ENCODE assay signal across 8 cellular contexts in the genomic region with DNA sequence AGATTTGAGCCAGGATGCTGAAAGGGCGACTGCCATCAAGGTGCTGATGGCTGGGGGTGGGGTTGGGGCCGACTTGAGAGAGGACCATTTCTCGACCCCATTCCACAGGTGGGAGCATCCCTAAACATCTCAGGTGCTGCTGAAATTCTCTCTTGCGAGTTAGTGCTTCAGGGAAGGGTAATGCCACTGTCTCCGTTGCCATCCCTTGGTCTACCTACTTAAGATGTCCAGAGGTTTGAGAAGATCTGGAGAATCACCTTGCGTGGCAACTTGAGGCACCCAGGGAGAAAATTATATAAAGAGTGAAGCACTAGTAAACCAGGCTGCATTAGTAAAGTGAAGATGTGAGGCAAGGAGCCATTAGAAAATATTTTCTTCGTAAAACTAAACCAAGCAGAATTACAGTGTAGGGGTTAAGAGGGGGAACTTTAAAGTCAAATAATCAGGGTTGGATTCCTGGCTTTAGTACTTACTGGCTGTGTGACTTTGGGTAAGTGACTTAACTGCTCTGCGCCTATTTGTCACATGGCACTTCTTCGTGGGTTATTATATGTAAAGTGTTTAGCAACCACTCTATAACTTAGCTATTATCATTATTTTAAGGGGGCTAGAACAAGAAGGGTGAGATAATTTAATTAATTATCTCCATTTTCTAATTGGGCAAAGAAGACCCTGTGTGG. TPM values are rescaled to one million over a fixed set of nuclear protein-coding genes. Genes with fewer than 3 reads are reported as not detected.
DNase-seq lines count a peak whose midpoint lies in the region; ATAC-seq lines count a peak whose summit lies in the region.

No MANE protein-coding gene starts in this region.

- intact Hi-C loops in activated CD4-positive, alpha-beta memory T cell treated with anti-CD3 and anti-CD28 coated beads for 36 hours (cut with micrococcal nuclease), result loop anchor here (5.0 kb wide), 2 partner anchors 373 to 1228 kb away; a partner anchor contains a TSS

- peaks cover 22% of the 10 kb centered on the region for H3K36me3 Mint-ChIP-seq in activated CD4-positive, alpha-beta memory T cell treated with anti-CD3 and anti-CD28 coated beads for 36 hours
- peaks cover 39% of the 10 kb centered on the region for H3K36me3 Mint-ChIP-seq in stimulated activated effector memory CD8-positive, alpha-beta T cell treated with anti-CD3 and anti-CD28 coated beads, Interleukin-12 subunit alpha, Interleukin-12 subunit beta, amount 100 ng/mL, for 72 hours

- no peak for ATAC-seq in stimulated activated effector memory CD8-positive, alpha-beta T cell treated with anti-CD3 and anti-CD28 coated beads, Interleukin-12 subunit alpha, Interleukin-12 subunit beta, amount 100 ng/mL, for 72 hours
- no peak for ATAC-seq in GM18498 (IDR thresholded peaks at IDR 0.05; ENCODE audit: unreplicated experiment)
- no peak for ATAC-seq in GM21528 (IDR thresholded peaks at IDR 0.05; ENCODE audit: low FRiP score, unreplicated experiment)

- no peaks in the 10 kb centered on the region for H3K9me3 ChIP-seq in HAP-1

- no peaks in the 10 kb centered on the region for H3K4me1 ChIP-seq in HAP-1

- POLR2A ChIA-PET in activated CD4-positive, alpha-beta memory T cell treated with anti-CD3 and anti-CD28 coated beads for 36 hours (lab: Charles Lee), result no interaction called here

- DNase-seq in HAP-1 (ENCODE audit: low spot score in 2 of 2) (no peak), SK-N-DZ (ENCODE audit: low spot score) (no peak), foreskin melanocyte (no peak)
- DNase-seq in activated CD4-positive, alpha-beta memory T cell treated with anti-CD3 and anti-CD28 coated beads for 36 hours, result no peak
- no peak for DNase-seq in stimulated activated effector memory CD8-positive, alpha-beta T cell treated with anti-CD3 and anti-CD28 coated beads, Interleukin-12 subunit alpha, Interleukin-12 subunit beta, amount 100 ng/mL, for 72 hours (ENCODE audit: low spot score in 2 of 2)

- H3K4me3 ChIP-seq in HAP-1 (0 out of 2 replicates have a peak overlapping the region, but pooled peaks have one; percentile 6), iPS-11a (ENCODE audit: low read depth, low read length) (peak overlapping the region; percentile 62)

- H3K36me3 ChIP-seq in HAP-1 (replicated peaks), result no peaks in the 10 kb centered on the region

- in situ Hi-C loops in HAP-1 (cut with MboI; ENCODE audit: low sequenced_read_pairs), result no loop called here

- H3K27me3 Mint-ChIP-seq in activated CD4-positive, alpha-beta memory T cell treated with anti-CD3 and anti-CD28 coated beads for 36 hours, result no peaks in the 10 kb centered on the region

- peaks cover 68% of the 10 kb centered on the region for H3K4me1 Mint-ChIP-seq in activated CD4-positive, alpha-beta memory T cell treated with anti-CD3 and anti-CD28 coated beads for 36 hours (ENCODE audit: low read depth)
- peaks cover 76% of the 10 kb centered on the region for H3K4me1 Mint-ChIP-seq in stimulated activated effector memory CD8-positive, alpha-beta T cell treated with anti-CD3 and anti-CD28 coated beads, Interleukin-12 subunit alpha, Interleukin-12 subunit beta, amount 100 ng/mL, for 72 hours

- H3K4me3 Mint-ChIP-seq in activated CD4-positive, alpha-beta memory T cell treated with anti-CD3 and anti-CD28 coated beads for 36 hours, result peak overlapping the region; percentile 80
- H3K4me3 Mint-ChIP-seq in stimulated activated effector memory CD8-positive, alpha-beta T cell treated with anti-CD3 and anti-CD28 coated beads, Interleukin-12 subunit alpha, Interleukin-12 subunit beta, amount 100 ng/mL, for 72 hours, result peak overlapping the region; percentile 97

- peaks cover 12% of the 10 kb centered on the region for H3K9me3 Mint-ChIP-seq in activated CD4-positive, alpha-beta memory T cell treated with anti-CD3 and anti-CD28 coated beads for 36 hours
- H3K9me3 Mint-ChIP-seq in stimulated activated effector memory CD8-positive, alpha-beta T cell treated with anti-CD3 and anti-CD28 coated beads, Interleukin-12 subunit alpha, Interleukin-12 subunit beta, amount 100 ng/mL, for 72 hours, result peaks cover 5% of the 10 kb centered on the region

- peaks cover 86% of the 10 kb centered on the region for H3K27me3 ChIP-seq in HAP-1 (ENCODE audit: low read depth)

- H3K27ac Mint-ChIP-seq in activated CD4-positive, alpha-beta memory T cell treated with anti-CD3 and anti-CD28 coated beads for 36 hours, result peak overlapping the region; percentile 96
- peak overlapping the region; percentile 97 for H3K27ac Mint-ChIP-seq in stimulated activated effector memory CD8-positive, alpha-beta T cell treated with anti-CD3 and anti-CD28 coated beads, Interleukin-12 subunit alpha, Interleukin-12 subunit beta, amount 100 ng/mL, for 72 hours

- CTCF ChIA-PET in activated CD4-positive, alpha-beta memory T cell treated with anti-CD3 and anti-CD28 coated beads for 36 hours (lab: Charles Lee), result interaction anchor here (5.4 kb wide), 1 partner anchor 225 kb away, joined by 23 read pairs; no protein-coding TSS in a partner anchor

RNA-seq across cellular contexts. Expression of a gene that starts 0.7 kb away (rescaled TPM):
- 100 to 1,000 TPM; 104 to 106 TPM for total RNA-seq in activated CD4-positive, alpha-beta memory T cell treated with anti-CD3 and anti-CD28 coated beads for 36 hours
- 9.9 and 10.3 TPM in 2 replicates for polyA plus RNA-seq in SK-N-DZ (2014; cell fraction: cytosol; rRNA removed)
- polyA plus RNA-seq in SK-N-DZ (2014; cell fraction: nucleus; rRNA removed), result 6.0 and 7.1 TPM in 2 replicates
